Comparison of ENCODE assay signal across 2 cellular contexts in genomic region chr14:39137835-39138234, GRCh38.
TF ChIP-seq lines count a peak whose summit lies in the region.

No MANE protein-coding gene starts in this region.

TF ChIP-seq in Ishikawa, 13 proteins besides CTCF, POLR2A, EP300 and RAD21:
- 0 out of 2 replicates have a peak, but pooled peaks have one; percentile 62 for TF ChIP-seq CEBPB (IDR thresholded peaks at IDR 0.05)
TF ChIP-seq in Ishikawa: peak in this region for 1; not testable (repeated sequence) for 12.

TF ChIP-seq in HepG2, 621 proteins besides CTCF, POLR2A, EP300 and RAD21:
- TF ChIP-seq CEBPB (IDR thresholded peaks at IDR 0.05; ENCODE audit: borderline replicate concordance, low read depth, low read length) (peak; percentile 45; the same call in 1 of the 2 replicates), ZNF770 (CRISPR knock-in tag; IDR thresholded peaks at IDR 0.05) (peak; percentile 71), ZNF18 (CRISPR knock-in tag; IDR thresholded peaks at IDR 0.05; ENCODE audit: insufficient replicate concordance) (peak; percentile 25), CEBPG (CRISPR knock-in tag; IDR thresholded peaks at IDR 0.05) (0 out of 2 replicates have a peak, but pooled peaks have one; percentile 36), POLR2G (IDR thresholded peaks at IDR 0.05; ENCODE audit: low read depth, low read length) (0 out of 2 replicates have a peak, but pooled peaks have one; percentile 0), ZNF121 (CRISPR knock-in tag; IDR thresholded peaks at IDR 0.05) (0 out of 2 replicates have a peak, but pooled peaks have one; percentile 33)
